ENCODE assay signal across 20 cellular contexts in the genomic region with DNA sequence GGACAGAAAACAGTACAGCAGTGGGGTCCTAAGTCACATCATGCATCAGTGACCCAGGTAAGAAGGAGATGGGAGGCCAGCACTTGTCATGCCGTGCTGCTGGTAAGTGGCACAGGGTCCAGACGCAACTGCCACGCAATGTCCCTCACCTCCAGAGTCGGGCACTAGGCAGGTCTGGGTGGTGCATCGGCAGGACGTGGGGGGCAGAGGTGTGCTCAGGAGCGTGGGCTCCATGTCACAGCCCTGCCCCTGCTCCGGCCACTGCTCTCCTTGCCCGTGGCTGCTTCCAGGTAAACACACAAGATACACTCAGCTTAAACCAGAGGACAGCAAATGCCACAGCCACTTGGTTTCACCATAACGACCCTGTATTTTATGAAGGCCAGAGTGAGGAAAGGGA. TPM values are rescaled to one million over a fixed set of nuclear protein-coding genes. Genes with fewer than 3 reads are reported as not detected.
"Had no signal": no experiment of that assay in that cellular context is flagged by ENCODE, and none has a peak within 500 bp of the region (broad histone marks: within the 10 kb centered on the region; RNA-seq: fewer than 3 reads in every experiment).

No MANE protein-coding gene starts in this region.

- H3K27ac Mint-ChIP-seq: activated naive CD4-positive, alpha-beta T cell treated with anti-CD3 and anti-CD28 coated beads, Interleukin-2, amount 50 U/mL, for 72 hours; activated T-cell treated with anti-CD3 and anti-CD28 coated beads, Interleukin-2, amount 50 U/mL, for 24 hours; activated T-helper 17 cell treated with anti-CD3 and anti-CD28 coated beads, Interleukin-2, amount 50 U/mL, for 72 hours; progenitor cell of endocrine pancreas; T-cell; T-helper 2 cell treated with Interferon-gamma antibody and Interleukin-4, amounts not matched to agents 5 μg/mL and 100 μg/mL, for 36 hours; type B pancreatic cell had no signal

- H3K9me3 Mint-ChIP-seq: activated naive CD4-positive, alpha-beta T cell treated with anti-CD3 and anti-CD28 coated beads, Interleukin-2, amount 50 U/mL, for 72 hours; activated T-cell treated with anti-CD3 and anti-CD28 coated beads, Interleukin-2, amount 50 U/mL, for 24 hours; activated T-helper 17 cell treated with anti-CD3 and anti-CD28 coated beads, Interleukin-2, amount 50 U/mL, for 72 hours; neural crest cell; T-cell; T-helper 2 cell treated with Interferon-gamma antibody and Interleukin-4, amounts not matched to agents 5 μg/mL and 100 μg/mL, for 36 hours; type B pancreatic cell had no signal

- H3K27ac ChIP-seq: coronary artery, epithelial cell of prostate, heart left ventricle, right atrium auricular region, stomach, testis, WERI-Rb-1 had no signal

- H3K27me3 ChIP-seq: heart left ventricle, right atrium auricular region, stomach, testis had no signal

- H3K9me3 ChIP-seq: heart left ventricle, mucosa of descending colon, right atrium auricular region, stomach, testis had no signal

- H3K4me3 ChIP-seq: coronary artery, heart left ventricle, mucosa of descending colon, right atrium auricular region, stomach, testis had no signal

- H3K36me3 ChIP-seq: heart left ventricle, right atrium auricular region, stomach, WERI-Rb-1 had no signal

- H3K36me3 Mint-ChIP-seq: activated naive CD4-positive, alpha-beta T cell treated with anti-CD3 and anti-CD28 coated beads, Interleukin-2, amount 50 U/mL, for 72 hours; T-cell had no signal

- H3K4me1 Mint-ChIP-seq: activated T-helper 17 cell treated with anti-CD3 and anti-CD28 coated beads, Interleukin-2, amount 50 U/mL, for 72 hours; T-cell had no signal

- H3K27me3 Mint-ChIP-seq: activated T-cell treated with anti-CD3 and anti-CD28 coated beads, Interleukin-2, amount 50 U/mL, for 24 hours; activated T-helper 17 cell treated with anti-CD3 and anti-CD28 coated beads, Interleukin-2, amount 50 U/mL, for 72 hours; type B pancreatic cell had no signal

- ATAC-seq: activated naive CD4-positive, alpha-beta T cell treated with anti-CD3 and anti-CD28 coated beads, Interleukin-2, amount 50 U/mL, for 72 hours; activated T-helper 17 cell treated with anti-CD3 and anti-CD28 coated beads, Interleukin-2, amount 50 U/mL, for 72 hours; left colon; mucosa of descending colon; T-cell had no signal

- H3K4me1 ChIP-seq: testis had no signal

- H3K4me3 Mint-ChIP-seq: activated T-cell treated with anti-CD3 and anti-CD28 coated beads, Interleukin-2, amount 50 U/mL, for 24 hours; activated T-helper 17 cell treated with anti-CD3 and anti-CD28 coated beads, Interleukin-2, amount 50 U/mL, for 72 hours; neural crest cell; T-cell; T-helper 2 cell treated with Interferon-gamma antibody and Interleukin-4, amounts not matched to agents 5 μg/mL and 100 μg/mL, for 36 hours; type B pancreatic cell had no signal

- DNase-seq: activated CD4-positive, alpha-beta T cell treated with anti-CD3 and anti-CD28 coated beads for 1 hour; activated T-cell treated with anti-CD3 and anti-CD28 coated beads, Interleukin-2, amount 50 U/mL, for 24 hours; heart left ventricle; left colon; mesendoderm; mucosa of descending colon; stomach; T-cell; testis; WERI-Rb-1 had no signal

RNA-seq across cellular contexts. Expression of a gene that starts 47.3 kb away (rescaled TPM):
- total RNA-seq: activated naive CD4-positive, alpha-beta T cell treated with anti-CD3 and anti-CD28 coated beads, Interleukin-2, amount 50 U/mL, for 72 hours; activated T-helper 17 cell treated with anti-CD3 and anti-CD28 coated beads, Interleukin-2, amount 50 U/mL, for 72 hours; fibroblast of villous mesenchyme had no signal
